Comparison of ENCODE assay signal across 12 cellular contexts in the genomic region with DNA sequence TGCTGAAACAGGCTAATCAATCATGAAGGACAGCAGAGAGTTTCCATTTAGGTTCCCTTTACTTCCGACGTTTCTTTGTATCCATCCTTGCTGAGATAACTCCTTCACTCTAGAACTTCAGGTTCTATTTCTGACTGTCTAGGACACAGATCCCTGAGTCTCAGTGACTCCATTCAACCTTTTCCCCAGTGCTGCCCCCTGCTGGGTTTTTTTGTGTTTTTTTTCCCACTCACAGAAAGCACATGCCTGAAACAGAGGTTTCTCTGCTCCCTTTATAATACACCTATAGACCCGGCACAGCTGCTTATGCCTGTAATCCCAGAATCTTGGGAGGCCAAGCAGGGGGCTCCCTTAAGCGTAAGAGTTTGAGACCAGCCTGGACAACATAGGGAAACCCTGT. TPM values are rescaled to one million over a fixed set of nuclear protein-coding genes. Genes with fewer than 3 reads are reported as not detected.
DNase-seq lines count a peak whose midpoint lies in the region; ATAC-seq and TF ChIP-seq lines count a peak whose summit lies in the region.
"Not testable (repeated sequence)": the region's sequence is repeated elsewhere in the genome, so short reads cannot be mapped to it uniquely, and the experiment has no call there.
"Had no signal": no experiment of that assay in that cellular context is flagged by ENCODE, and none has a peak within 500 bp of the region (broad histone marks: within the 10 kb centered on the region; RNA-seq: fewer than 3 reads in every experiment).

No MANE protein-coding gene starts in this region.

- H3K4me1 ChIP-seq in HCT116 (ENCODE audit: control insufficient read depth in 1 of 2, insufficient read depth in 2 of 2, low read length in 2 of 2); OCI-LY3 (ENCODE audit: low read length); endodermal cell (ENCODE audit: control insufficient read depth, insufficient read depth, low read length): not testable (repeated sequence)

- not testable (repeated sequence) for H3K4me1 Mint-ChIP-seq in activated CD4-positive, alpha-beta memory T cell treated with anti-CD3 and anti-CD28 coated beads, Interleukin-2, amount 10 ng/mL, durations not matched to agents 7 days and 5 days; endodermal cell

- POLR2A ChIA-PET in HCT116 (lab: Charles Lee); activated CD4-positive, alpha-beta memory T cell treated with anti-CD3 and anti-CD28 coated beads, Interleukin-2, amount 10 ng/mL, durations not matched to agents 7 days and 5 days (lab: Charles Lee): not testable (repeated sequence)

- H4K20me1 ChIP-seq in HCT116 (ENCODE audit: insufficient read depth); OCI-LY3 (ENCODE audit: insufficient read depth, low read length): not testable (repeated sequence)

- TF ChIP-seq RAD21 in HCT116 (IDR thresholded peaks at IDR 0.05; ENCODE audit: low read depth): peak; percentile 22; the same call in 1 of the 2 replicates

- ATAC-seq in HCT116: peak; percentile 88

- H3K4me2 ChIP-seq in HCT116 (ENCODE audit: low read length); OCI-LY3 (ENCODE audit: low read length): not testable (repeated sequence)

- not testable (repeated sequence) for H3K9me3 ChIP-seq in HCT116 (ENCODE audit: control insufficient read depth in 1 of 2, insufficient read depth in 1 of 2, low read depth in 1 of 2, low read length in 2 of 2); OCI-LY3 (ENCODE audit: insufficient read depth, low read length); endodermal cell (ENCODE audit: control insufficient read depth, low read length)

- not testable (repeated sequence) for H3K27me3 Mint-ChIP-seq in activated CD4-positive, alpha-beta memory T cell treated with anti-CD3 and anti-CD28 coated beads, Interleukin-2, amount 10 ng/mL, durations not matched to agents 7 days and 5 days; endodermal cell (ENCODE audit: insufficient read depth)

- WGBS in endodermal cell (ENCODE audit: insufficient coverage in 1 of 2, insufficient read length in 1 of 2), 2 experiments: 94 to 100% methylated on average over 2 of the region's 4 CpGs

- not testable (repeated sequence) for H3K9ac ChIP-seq in HCT116 (ENCODE audit: low read length); OCI-LY3 (ENCODE audit: low read length); endodermal cell (ENCODE audit: extremely low read depth, low read length, poor library complexity, severe bottlenecking)

- H3K27me3 ChIP-seq in HCT116 (ENCODE audit: insufficient read depth, low read length); OCI-LY3 (ENCODE audit: low read depth, low read length); endodermal cell (ENCODE audit: control insufficient read depth, insufficient read depth, low read length, poor library complexity, severe bottlenecking): not testable (repeated sequence)

- not testable (repeated sequence) for H3K27ac ChIP-seq in C4-2B; HCT116 (ENCODE audit: low read depth, low read length); OCI-LY3 (ENCODE audit: low read length); endodermal cell (ENCODE audit: low read depth, low read length)

- DNase-seq in HCT116 (ENCODE audit: low read depth, low spot score) (peak; percentile 7), endodermal cell (peak; percentile 72)
- peak; percentile 19 for DNase-seq in activated CD4-positive, alpha-beta memory T cell treated with anti-CD3 and anti-CD28 coated beads, Interleukin-2, amount 10 ng/mL, durations not matched to agents 7 days and 5 days
- DNase-seq in stimulated activated CD4-positive, alpha-beta T cell treated with anti-CD3 and anti-CD28 coated beads, Interleukin-15, amount 100 ng/mL, for 24 hours: peak; percentile 39

- not testable (repeated sequence) for H3K4me3 ChIP-seq in HCT116 (replicated peaks in 1 of 2; ENCODE audit: low read depth in 1 of 2, low read length in 2 of 2); OCI-LY3 (ENCODE audit: low read length); endodermal cell (ENCODE audit: low read length)

- RAD21 ChIA-PET in HCT116 (lab: Charles Lee; ENCODE audit: low non-redundant PET in 1 of 2, low total read pairs in 2 of 2, uncharacterized antibody in 2 of 2, unreplicated experiment in 2 of 2): not testable (repeated sequence)

- not testable (repeated sequence) for BruUV-seq in HCT116 (replicated peaks; lab: Mats Ljungman, UMichigan)

- not testable (repeated sequence) for TF ChIP-seq POLR2A in HCT116 (IDR thresholded peaks at IDR 0.05; ENCODE audit: borderline replicate concordance, extremely low read depth, insufficient read depth, insufficient read length)

- H3K9me2 ChIP-seq in HCT116 (ENCODE audit: insufficient read depth): not testable (repeated sequence)

- H3K4me3 Mint-ChIP-seq in activated CD4-positive, alpha-beta memory T cell treated with anti-CD3 and anti-CD28 coated beads, Interleukin-2, amount 10 ng/mL, durations not matched to agents 7 days and 5 days; endodermal cell: not testable (repeated sequence)

- intact Hi-C loops in HCT116 (cut with micrococcal nuclease): not testable (repeated sequence)

- not testable (repeated sequence) for H3K79me2 ChIP-seq in HCT116 (ENCODE audit: insufficient read depth, low read length); OCI-LY3 (ENCODE audit: low read length)

- not testable (repeated sequence) for H2AFZ ChIP-seq in HCT116 (ENCODE audit: low read depth, low read length, poor library complexity, severe bottlenecking); OCI-LY3 (ENCODE audit: low read depth, low read length)

- TF ChIP-seq CTCF in C4-2B (conservative IDR thresholded peaks at IDR 0.05) (peak; percentile 64), HCT116 (IDR thresholded peaks at IDR 0.05 in 2 of 3, conservative IDR thresholded peaks at IDR 0.05 in 1 of 3; ENCODE audit: borderline replicate concordance in 1 of 3, insufficient read depth in 1 of 3, low read depth in 2 of 3, low read length in 2 of 3) (peak; percentile 28 to 46 (median 40); a peak in 5 of 6 replicates), OCI-LY3 (IDR thresholded peaks at IDR 0.05; ENCODE audit: low read depth, low read length) (peak; percentile 20; the same call in 1 of the 2 replicates)
- TF ChIP-seq CTCF in endodermal cell (conservative IDR thresholded peaks at IDR 0.05): not testable (repeated sequence)

- not testable (repeated sequence) for H3K27ac Mint-ChIP-seq in activated CD4-positive, alpha-beta memory T cell treated with anti-CD3 and anti-CD28 coated beads, Interleukin-2, amount 10 ng/mL, durations not matched to agents 7 days and 5 days; endodermal cell

- H3K36me3 Mint-ChIP-seq in activated CD4-positive, alpha-beta memory T cell treated with anti-CD3 and anti-CD28 coated beads, Interleukin-2, amount 10 ng/mL, durations not matched to agents 7 days and 5 days (ENCODE audit: low read depth); endodermal cell (ENCODE audit: low read depth): not testable (repeated sequence)

- not testable (repeated sequence) for H3K36me3 ChIP-seq in HCT116 (ENCODE audit: control insufficient read depth in 1 of 2, insufficient read depth in 2 of 2, low read length in 2 of 2); OCI-LY3 (replicated peaks; ENCODE audit: low read depth, low read length); endodermal cell (ENCODE audit: control insufficient read depth, insufficient read depth, low read length)

- CTCF ChIA-PET in HCT116 (lab: Charles Lee); activated CD4-positive, alpha-beta memory T cell treated with anti-CD3 and anti-CD28 coated beads, Interleukin-2, amount 10 ng/mL, durations not matched to agents 7 days and 5 days (lab: Charles Lee): not testable (repeated sequence)

- not testable (repeated sequence) for H3K9me3 Mint-ChIP-seq in activated CD4-positive, alpha-beta memory T cell treated with anti-CD3 and anti-CD28 coated beads, Interleukin-2, amount 10 ng/mL, durations not matched to agents 7 days and 5 days
- H3K9me3 Mint-ChIP-seq in endodermal cell: peaks cover 74% of the 10 kb centered on the region

RNA-seq across cellular contexts. Expression of a gene that starts 3.2 kb away (rescaled TPM):
- not detected for total RNA-seq in HCT116 (2021; ENCODE audit: unreplicated experiment)
- polyA plus RNA-seq in HCT116 (2012): not detected in 2 replicates
- total RNA-seq in activated CD4-positive, alpha-beta memory T cell treated with anti-CD3 and anti-CD28 coated beads, Interleukin-2, amount 10 ng/mL, durations not matched to agents 7 days and 5 days: not detected
- total RNA-seq in endodermal cell: not detected
- not detected for polyA plus RNA-seq in endodermal cell (2013, experiment 1 of 2)
- not detected for polyA plus RNA-seq in endodermal cell (2013, experiment 2 of 2)
- total RNA-seq: gastrocnemius medialis, LHCN-M2, omental fat pad, skeletal muscle tissue, tibial nerve had no signal
- polyA plus RNA-seq: immature natural killer cell had no signal

RNA-seq across cellular contexts. Expression of a gene that starts 20.9 kb away (rescaled TPM):
- not detected for total RNA-seq in HCT116 (2021; ENCODE audit: unreplicated experiment)
- polyA plus RNA-seq in HCT116 (2012): not detected in 2 replicates
- not detected for total RNA-seq in activated CD4-positive, alpha-beta memory T cell treated with anti-CD3 and anti-CD28 coated beads, Interleukin-2, amount 10 ng/mL, durations not matched to agents 7 days and 5 days
- not detected for total RNA-seq in endodermal cell
- not detected for polyA plus RNA-seq in endodermal cell (2013, experiment 1 of 2)
- polyA plus RNA-seq in endodermal cell (2013, experiment 2 of 2): not detected
- total RNA-seq: gastrocnemius medialis, LHCN-M2, omental fat pad, skeletal muscle tissue, tibial nerve had no signal
- polyA plus RNA-seq: immature natural killer cell had no signal

RNA-seq across cellular contexts. Expression of a gene that starts 21.6 kb away (rescaled TPM):
- total RNA-seq in HCT116 (2021; ENCODE audit: unreplicated experiment) (not detected), endodermal cell (not detected)
- not detected in 2 replicates for polyA plus RNA-seq in HCT116 (2012)
- total RNA-seq in activated CD4-positive, alpha-beta memory T cell treated with anti-CD3 and anti-CD28 coated beads, Interleukin-2, amount 10 ng/mL, durations not matched to agents 7 days and 5 days: not detected
- not detected for polyA plus RNA-seq in endodermal cell (2013, experiment 1 of 2)
- not detected for polyA plus RNA-seq in endodermal cell (2013, experiment 2 of 2)
- total RNA-seq: gastrocnemius medialis, LHCN-M2, omental fat pad, skeletal muscle tissue, tibial nerve had no signal
- polyA plus RNA-seq: immature natural killer cell had no signal

RNA-seq across cellular contexts. Expression of a gene that starts 41.7 kb away (rescaled TPM):
- total RNA-seq in HCT116 (2021; ENCODE audit: unreplicated experiment) (not detected), endodermal cell (not detected)
- polyA plus RNA-seq in HCT116 (2012): not detected in 2 replicates
- total RNA-seq in activated CD4-positive, alpha-beta memory T cell treated with anti-CD3 and anti-CD28 coated beads, Interleukin-2, amount 10 ng/mL, durations not matched to agents 7 days and 5 days: not detected
- polyA plus RNA-seq in endodermal cell (2013, experiment 1 of 2): not detected
- polyA plus RNA-seq in endodermal cell (2013, experiment 2 of 2): not detected
- total RNA-seq: gastrocnemius medialis, LHCN-M2, omental fat pad, skeletal muscle tissue, tibial nerve had no signal
- polyA plus RNA-seq: immature natural killer cell had no signal

RNA-seq across cellular contexts. Expression of a gene that starts 53.2 kb away (rescaled TPM):
- total RNA-seq in HCT116 (2021; ENCODE audit: unreplicated experiment): not detected
- polyA plus RNA-seq in HCT116 (2012): not detected in 2 replicates
- total RNA-seq in activated CD4-positive, alpha-beta memory T cell treated with anti-CD3 and anti-CD28 coated beads, Interleukin-2, amount 10 ng/mL, durations not matched to agents 7 days and 5 days: not detected
- total RNA-seq in endodermal cell: not detected
- not detected for polyA plus RNA-seq in endodermal cell (2013, experiment 1 of 2)
- polyA plus RNA-seq in endodermal cell (2013, experiment 2 of 2): not detected
- total RNA-seq: gastrocnemius medialis, LHCN-M2, omental fat pad, skeletal muscle tissue, tibial nerve had no signal
- polyA plus RNA-seq: immature natural killer cell had no signal

Comparison
In these comparisons a context has a peak if more than half of its experiments do, and no peak if none do; other contexts are left out.
1. DNase-seq: peak in every context shown above with its lines; median percentile 72 in endodermal cell; 39 in stimulated activated CD4-positive, alpha-beta T cell treated with anti-CD3 and anti-CD28 coated beads, Interleukin-15, amount 100 ng/mL, for 24 hours; 19 in activated CD4-positive, alpha-beta memory T cell treated with anti-CD3 and anti-CD28 coated beads, Interleukin-2, amount 10 ng/mL, durations not matched to agents 7 days and 5 days; 7 in HCT116.